In genomic region chr2:147904051-147904450, GRCh38 we compare ENCODE assay signal across 23 cellular contexts.
"Had no signal": no experiment of that assay in that cellular context is flagged by ENCODE, and none has a peak within 500 bp of the region (broad histone marks: within the 10 kb centered on the region; RNA-seq: fewer than 3 reads in every experiment).

No MANE protein-coding gene starts in this region.

- H3K27ac ChIP-seq: SJCRH30, VCaP had no signal

- ATAC-seq: activated CD8-positive, alpha-beta T cell treated with anti-CD3 and anti-CD28 coated beads, Interleukin-2, amount 10 ng/mL, durations not matched to agents 7 days and 5 days; Panc1 had no signal

- H3K4me3 ChIP-seq: SJCRH30 had no signal

- H3K27me3 ChIP-seq: SJCRH30 had no signal

- H3K4me1 ChIP-seq: SJCRH30 had no signal

- H3K27ac Mint-ChIP-seq: activated CD8-positive, alpha-beta T cell treated with anti-CD3 and anti-CD28 coated beads, Interleukin-2, amount 10 ng/mL, durations not matched to agents 7 days and 5 days; activated naive CD4-positive, alpha-beta T cell treated with anti-CD3 and anti-CD28 coated beads, Interleukin-2, amount 50 U/mL, for 24 hours; activated T-cell treated with anti-CD3 and anti-CD28 coated beads, Interleukin-2, amount 50 U/mL, for 24 hours; activated T-helper 1 cell treated with anti-CD3 and anti-CD28 coated beads, Interleukin-12 subunit alpha, Interleukin-12 subunit beta, Interleukin-2, Interleukin-4 antibody, amounts not matched to agents 30 ng/mL and 10 ng/mL and 1 ng/mL, durations not matched to agents 14 hours and 24 hours and 36 hours had no signal

- DNase-seq: activated CD4-positive, CD25-positive, alpha-beta regulatory T cell; activated CD8-positive, alpha-beta memory T cell treated with anti-CD3 and anti-CD28 coated beads, Interleukin-2, amount 50 U/mL, for 48 hours; activated CD8-positive, alpha-beta T cell treated with anti-CD3 and anti-CD28 coated beads, Interleukin-2, amount 10 ng/mL, durations not matched to agents 7 days and 5 days; activated effector memory CD4-positive, alpha-beta T cell treated with Interleukin-2 at 50 U/mL for 16 hours; activated naive CD4-positive, alpha-beta T cell; activated T-cell treated with anti-CD3 and anti-CD28 coated beads, Interleukin-2, amount 50 U/mL, for 24 hours; aorta; KG1; NCI-H1048; NCI-H146; NCI-H187 treated with DMSO at 0.1 percent for 48 hours; NCI-H2081 treated with DMSO at 0.1 percent for 48 hours; NCI-H446; NCI-H82; Right ventricle myocardium superior; RPMI8226; SJCRH30; SK-N-SH; T-helper 1 cell had no signal

- H3K27me3 Mint-ChIP-seq: activated naive CD4-positive, alpha-beta T cell treated with anti-CD3 and anti-CD28 coated beads, Interleukin-2, amount 50 U/mL, for 24 hours; activated T-cell treated with anti-CD3 and anti-CD28 coated beads, Interleukin-2, amount 50 U/mL, for 24 hours had no signal

- H3K9me3 Mint-ChIP-seq: activated naive CD4-positive, alpha-beta T cell treated with anti-CD3 and anti-CD28 coated beads, Interleukin-2, amount 50 U/mL, for 24 hours; activated T-cell treated with anti-CD3 and anti-CD28 coated beads, Interleukin-2, amount 50 U/mL, for 24 hours; activated T-helper 1 cell treated with anti-CD3 and anti-CD28 coated beads, Interleukin-12 subunit alpha, Interleukin-12 subunit beta, Interleukin-2, Interleukin-4 antibody, amounts not matched to agents 30 ng/mL and 10 ng/mL and 1 ng/mL, durations not matched to agents 14 hours and 24 hours and 36 hours had no signal

- H3K4me3 Mint-ChIP-seq: activated CD8-positive, alpha-beta T cell treated with anti-CD3 and anti-CD28 coated beads, Interleukin-2, amount 10 ng/mL, durations not matched to agents 7 days and 5 days; activated naive CD4-positive, alpha-beta T cell treated with anti-CD3 and anti-CD28 coated beads, Interleukin-2, amount 50 U/mL, for 24 hours; activated T-cell treated with anti-CD3 and anti-CD28 coated beads, Interleukin-2, amount 50 U/mL, for 24 hours; activated T-helper 1 cell treated with anti-CD3 and anti-CD28 coated beads, Interleukin-12 subunit alpha, Interleukin-12 subunit beta, Interleukin-2, Interleukin-4 antibody, amounts not matched to agents 30 ng/mL and 10 ng/mL and 1 ng/mL, durations not matched to agents 14 hours and 24 hours and 36 hours had no signal
